ENCODE assay signal across 10 cellular contexts in genomic region chr1:184905601-184906322, GRCh38.
DNase-seq lines count a peak whose midpoint lies in the region; ATAC-seq and TF ChIP-seq lines count a peak whose summit lies in the region.
"Had no signal": no experiment of that assay in that cellular context is flagged by ENCODE, and none has a peak within 500 bp of the region (broad histone marks: within the 10 kb centered on the region; RNA-seq: fewer than 3 reads in every experiment).

No MANE protein-coding gene starts in this region.

- DNase-seq in DMS79 treated with DMSO at 0.1 percent for 48 hours (lab: John Stamatoyannopoulos, UW) (peak; percentile 99), NCI-H1436 (lab: John Stamatoyannopoulos, UW) (peak; percentile 90), RWPE2 (ENCODE audit: low spot score) (no peak), mucosa of descending colon (peak in 1 of 3 donors; percentile 57), Peyer's patch (no peak), gastrocnemius medialis (no peak), middle frontal gyrus (ENCODE audit: extremely low spot score, low spot score) (no peak)
- DNase-seq: stimulated activated naive B cell treated with anti-CD40 and anti-IgM and Interleukin-4, amounts not matched to agents 10 μg/mL and 1 μg/mL and 100 μg/mL, for 72 hours had no signal

- no peak for TF ChIP-seq CTCF in RWPE2 (IDR thresholded peaks at IDR 0.05; ENCODE audit: poor library complexity, severe bottlenecking)
- TF ChIP-seq CTCF in mucosa of descending colon (IDR thresholded peaks at IDR 0.05): no peak
- no peak for TF ChIP-seq CTCF in Peyer's patch (IDR thresholded peaks at IDR 0.05)
- no peak for TF ChIP-seq CTCF in gastrocnemius medialis (IDR thresholded peaks at IDR 0.05 in 4 of 5, conservative IDR thresholded peaks at IDR 0.05 in 1 of 5)

- H3K4me3 ChIP-seq in RWPE2 (ENCODE audit: severe bottlenecking) (no peak overlapping the region), mucosa of descending colon (no peak overlapping the region), Peyer's patch (no peak overlapping the region), gastrocnemius medialis (no peak overlapping the region)
- H3K4me3 ChIP-seq: SJSA1 had no signal

- TF ChIP-seq POLR2A in Peyer's patch (IDR thresholded peaks at IDR 0.05) (no peak), gastrocnemius medialis (IDR thresholded peaks at IDR 0.05) (no peak)

- H3K27me3 ChIP-seq in RWPE2 (ENCODE audit: insufficient read depth, poor library complexity, severe bottlenecking) (no peaks in the 10 kb centered on the region), Peyer's patch (no peaks in the 10 kb centered on the region), gastrocnemius medialis (no peaks in the 10 kb centered on the region)
- H3K27me3 ChIP-seq: SJSA1 had no signal

- in situ Hi-C loops in gastrocnemius medialis (cut with MboI; ENCODE audit: low sequenced_read_pairs in 4 of 4): no loop called here

- no peak overlapping the region for H3K27ac ChIP-seq in RWPE2 (ENCODE audit: poor library complexity, severe bottlenecking)
- no peak overlapping the region for H3K27ac ChIP-seq in Peyer's patch
- no peak overlapping the region for H3K27ac ChIP-seq in gastrocnemius medialis
- H3K27ac ChIP-seq: SJSA1 had no signal

- peaks cover 8% of the 10 kb centered on the region for H3K4me1 ChIP-seq in RWPE2 (ENCODE audit: insufficient read depth, poor library complexity, severe bottlenecking)
- peaks cover 4% of the 10 kb centered on the region for H3K4me1 ChIP-seq in mucosa of descending colon (ENCODE audit: low read depth)
- no peaks in the 10 kb centered on the region for H3K4me1 ChIP-seq in Peyer's patch
- peaks cover 11 to 35% of the 10 kb centered on the region in 2 donors for H3K4me1 ChIP-seq in gastrocnemius medialis

- intact Hi-C loops in mucosa of descending colon (cut with DNase I, micrococcal nuclease): no loop called here
- intact Hi-C loops in gastrocnemius medialis (cut with DNase I; ENCODE audit: low total_unique reads): no loop called here

- no peaks in the 10 kb centered on the region for H3K9me3 ChIP-seq in RWPE2 (ENCODE audit: severe bottlenecking)
- no peaks in the 10 kb centered on the region for H3K9me3 ChIP-seq in mucosa of descending colon
- no peaks in the 10 kb centered on the region for H3K9me3 ChIP-seq in Peyer's patch
- no peaks in the 10 kb centered on the region for H3K9me3 ChIP-seq in gastrocnemius medialis
- H3K9me3 ChIP-seq: SJSA1 had no signal

- ATAC-seq in RWPE2 (ENCODE audit: low read depth) (peak; percentile 44), mucosa of descending colon (peak; percentile 92), GM18498 (IDR thresholded peaks at IDR 0.05; ENCODE audit: unreplicated experiment) (no peak), gastrocnemius medialis (no peak)

- no peaks in the 10 kb centered on the region for H3K36me3 ChIP-seq in RWPE2 (ENCODE audit: low read depth)
- no peaks in the 10 kb centered on the region for H3K36me3 ChIP-seq in mucosa of descending colon (ENCODE audit: low read depth)
- no peaks in the 10 kb centered on the region for H3K36me3 ChIP-seq in Peyer's patch
- H3K36me3 ChIP-seq in gastrocnemius medialis: no peaks in the 10 kb centered on the region
- H3K36me3 ChIP-seq: SJSA1 had no signal

Comparison
In these comparisons a context has a peak if more than half of its experiments do, and no peak if none do; other contexts are left out.
1. DNase-seq: peak in DMS79 treated with DMSO at 0.1 percent for 48 hours (single experiment) and NCI-H1436 (single experiment); none in RWPE2 (single experiment), Peyer's patch (0 of 3), gastrocnemius medialis (0 of 2) and middle frontal gyrus (single experiment).
2. ATAC-seq: peak in RWPE2 (single experiment) and mucosa of descending colon (single experiment); none in GM18498 (single experiment) and gastrocnemius medialis (0 of 2).